9 cellular contexts compared by ENCODE assay signal in genomic region chr4:41257901-41258300, GRCh38. TPM values are rescaled to one million over a fixed set of nuclear protein-coding genes. Genes with fewer than 3 reads are reported as not detected.
DNase-seq lines count a peak whose midpoint lies in the region; ATAC-seq and TF ChIP-seq lines count a peak whose summit lies in the region.
"Had no signal": no experiment of that assay in that cellular context is flagged by ENCODE, and none has a peak within 500 bp of the region (broad histone marks: within the 10 kb centered on the region; RNA-seq: fewer than 3 reads in every experiment).

No MANE protein-coding gene starts in this region.

- H3K27me3 Mint-ChIP-seq in activated CD4-positive, alpha-beta T cell treated with anti-CD3 and anti-CD28 coated beads, Interleukin-2, amount 10 ng/mL, durations not matched to agents 7 days and 5 days: peaks cover 50% of the 10 kb centered on the region
- peaks cover 41% of the 10 kb centered on the region for H3K27me3 Mint-ChIP-seq in activated T-helper 1 cell treated with anti-CD3 and anti-CD28 coated beads, Interleukin-12 subunit alpha, Interleukin-12 subunit beta, Interleukin-2, Interleukin-4 antibody, amounts not matched to agents 30 ng/mL and 10 ng/mL and 1 ng/mL, durations not matched to agents 14 hours and 24 hours and 36 hours (ENCODE audit: insufficient read depth)

- peak overlapping the region; percentile 51 for H3K27ac ChIP-seq in iPS-20b (ENCODE audit: low read length)
- H3K27ac ChIP-seq in body of pancreas: no peak overlapping the region

- intact Hi-C loops in activated T-helper 1 cell treated with anti-CD3 and anti-CD28 coated beads, Interleukin-12 subunit alpha, Interleukin-12 subunit beta, Interleukin-2, Interleukin-4 antibody, amounts not matched to agents 30 ng/mL and 10 ng/mL and 1 ng/mL, durations not matched to agents 14 hours and 24 hours and 36 hours (cut with micrococcal nuclease): loop anchor here (2.0 kb wide), 1 partner anchor 43 kb away; the partner anchor contains the start of gene APBB2
- intact Hi-C loops in body of pancreas (cut with DNase I): no loop called here

- no peak for DNase-seq in activated CD4-positive, alpha-beta T cell treated with anti-CD3 and anti-CD28 coated beads, Interleukin-2, amount 10 ng/mL, durations not matched to agents 7 days and 5 days
- no peak for DNase-seq in activated CD4-positive, alpha-beta T cell treated with anti-CD3 and anti-CD28 coated beads, Interleukin-2, amount 50 U/mL, for 4 hours
- DNase-seq in activated T-helper 1 cell treated with anti-CD3 and anti-CD28 coated beads, Interleukin-12 subunit alpha, Interleukin-12 subunit beta, Interleukin-2, Interleukin-4 antibody, amounts not matched to agents 30 ng/mL and 10 ng/mL and 1 ng/mL, durations not matched to agents 14 hours and 24 hours and 36 hours (ENCODE audit: low spot score): no peak
- DNase-seq in superior temporal gyrus (ENCODE audit: extremely low spot score) (peak; percentile 21), SIG-M5 (lab: John Stamatoyannopoulos, UW) (no peak), body of pancreas (no peak)
- DNase-seq: GF-D8 had no signal

- no peak for TF ChIP-seq POLR2A in body of pancreas (IDR thresholded peaks at IDR 0.05)

- 27 to 30% methylated on average over 11 of the region's 11 CpGs for WGBS in body of pancreas, 2 donors

- no peaks in the 10 kb centered on the region for H3K9me3 Mint-ChIP-seq in activated CD4-positive, alpha-beta T cell treated with anti-CD3 and anti-CD28 coated beads, Interleukin-2, amount 10 ng/mL, durations not matched to agents 7 days and 5 days
- H3K9me3 Mint-ChIP-seq in activated T-helper 1 cell treated with anti-CD3 and anti-CD28 coated beads, Interleukin-12 subunit alpha, Interleukin-12 subunit beta, Interleukin-2, Interleukin-4 antibody, amounts not matched to agents 30 ng/mL and 10 ng/mL and 1 ng/mL, durations not matched to agents 14 hours and 24 hours and 36 hours: no peaks in the 10 kb centered on the region

- H3K4me3 ChIP-seq in iPS-20b (ENCODE audit: low read length) (peak overlapping the region; percentile 97), body of pancreas (no peak overlapping the region)

- H3K9ac ChIP-seq in iPS-20b (ENCODE audit: low read depth, low read length): peak overlapping the region; percentile 93; the same call in 1 of the 2 replicates

- POLR2A ChIA-PET in activated CD4-positive, alpha-beta T cell treated with anti-CD3 and anti-CD28 coated beads, Interleukin-2, amount 10 ng/mL, durations not matched to agents 7 days and 5 days (lab: Charles Lee): no interaction called here

- CTCF ChIA-PET in activated CD4-positive, alpha-beta T cell treated with anti-CD3 and anti-CD28 coated beads, Interleukin-2, amount 10 ng/mL, durations not matched to agents 7 days and 5 days (lab: Charles Lee): interaction anchor here (0.6 kb wide), 1 partner anchor 12 kb away, joined by 3 read pairs; no protein-coding TSS in a partner anchor

- peak overlapping the region; percentile 56 for H3K4me3 Mint-ChIP-seq in activated CD4-positive, alpha-beta T cell treated with anti-CD3 and anti-CD28 coated beads, Interleukin-2, amount 10 ng/mL, durations not matched to agents 7 days and 5 days
- peak overlapping the region; percentile 77 for H3K4me3 Mint-ChIP-seq in activated T-helper 1 cell treated with anti-CD3 and anti-CD28 coated beads, Interleukin-12 subunit alpha, Interleukin-12 subunit beta, Interleukin-2, Interleukin-4 antibody, amounts not matched to agents 30 ng/mL and 10 ng/mL and 1 ng/mL, durations not matched to agents 14 hours and 24 hours and 36 hours

- peaks cover 53% of the 10 kb centered on the region for H3K36me3 ChIP-seq in iPS-20b (ENCODE audit: insufficient read depth, low read depth, low read length)
- no peaks in the 10 kb centered on the region for H3K36me3 ChIP-seq in body of pancreas (replicated peaks in 1 of 2; ENCODE audit: insufficient read depth in 1 of 2, low read depth in 2 of 2)

- peaks cover 1% of the 10 kb centered on the region for H3K36me3 Mint-ChIP-seq in activated CD4-positive, alpha-beta T cell treated with anti-CD3 and anti-CD28 coated beads, Interleukin-2, amount 10 ng/mL, durations not matched to agents 7 days and 5 days (ENCODE audit: low read depth)
- H3K36me3 Mint-ChIP-seq in activated T-helper 1 cell treated with anti-CD3 and anti-CD28 coated beads, Interleukin-12 subunit alpha, Interleukin-12 subunit beta, Interleukin-2, Interleukin-4 antibody, amounts not matched to agents 30 ng/mL and 10 ng/mL and 1 ng/mL, durations not matched to agents 14 hours and 24 hours and 36 hours (ENCODE audit: low read depth): no peaks in the 10 kb centered on the region

- ATAC-seq in GM18520 (IDR thresholded peaks at IDR 0.05; ENCODE audit: unreplicated experiment): no peak
- no peak for ATAC-seq in body of pancreas

- H3K27me3 ChIP-seq in iPS-20b (ENCODE audit: insufficient read depth, low read length) (no peaks in the 10 kb centered on the region), body of pancreas (peaks cover 0 to 17% of the 10 kb centered on the region in 2 donors)

- peaks cover 16% of the 10 kb centered on the region for H3K4me1 Mint-ChIP-seq in activated CD4-positive, alpha-beta T cell treated with anti-CD3 and anti-CD28 coated beads, Interleukin-2, amount 10 ng/mL, durations not matched to agents 7 days and 5 days
- H3K4me1 Mint-ChIP-seq in activated T-helper 1 cell treated with anti-CD3 and anti-CD28 coated beads, Interleukin-12 subunit alpha, Interleukin-12 subunit beta, Interleukin-2, Interleukin-4 antibody, amounts not matched to agents 30 ng/mL and 10 ng/mL and 1 ng/mL, durations not matched to agents 14 hours and 24 hours and 36 hours (ENCODE audit: low read depth): peaks cover 5% of the 10 kb centered on the region

- TF ChIP-seq CTCF in body of pancreas (IDR thresholded peaks at IDR 0.05): no peak

- H3K9me3 ChIP-seq in iPS-20b (ENCODE audit: insufficient read depth, low read depth, low read length) (no peaks in the 10 kb centered on the region), body of pancreas (no peaks in the 10 kb centered on the region)

- no peak overlapping the region for H3K27ac Mint-ChIP-seq in activated CD4-positive, alpha-beta T cell treated with anti-CD3 and anti-CD28 coated beads, Interleukin-2, amount 10 ng/mL, durations not matched to agents 7 days and 5 days
- no peak overlapping the region for H3K27ac Mint-ChIP-seq in activated T-helper 1 cell treated with anti-CD3 and anti-CD28 coated beads, Interleukin-12 subunit alpha, Interleukin-12 subunit beta, Interleukin-2, Interleukin-4 antibody, amounts not matched to agents 30 ng/mL and 10 ng/mL and 1 ng/mL, durations not matched to agents 14 hours and 24 hours and 36 hours

- H3K4me1 ChIP-seq in iPS-20b (ENCODE audit: insufficient read depth, low read length) (peaks cover 17% of the 10 kb centered on the region; the same call in 1 of the 2 replicates), body of pancreas (peaks cover 15% of the 10 kb centered on the region)

RNA-seq across cellular contexts. Expression of gene UCHL1, which starts 1.2 kb away (rescaled TPM):
- not detected for total RNA-seq in activated CD4-positive, alpha-beta T cell treated with anti-CD3 and anti-CD28 coated beads, Interleukin-2, amount 10 ng/mL, durations not matched to agents 7 days and 5 days
- total RNA-seq in activated T-helper 1 cell treated with anti-CD3 and anti-CD28 coated beads, Interleukin-12 subunit alpha, Interleukin-12 subunit beta, Interleukin-2, Interleukin-4 antibody, amounts not matched to agents 30 ng/mL and 10 ng/mL and 1 ng/mL, durations not matched to agents 14 hours and 24 hours and 36 hours: 0.23 and 0.44 TPM in 2 replicates
- 100 to 1,000 TPM in 1 of 2 donors, 10 to 100 TPM in 1; 26.5 to 103 TPM for total RNA-seq in body of pancreas

RNA-seq across cellular contexts. Expression of gene APBB2, which starts 43.6 kb away (rescaled TPM):
- under 1 TPM; 0.45 to 0.62 TPM for total RNA-seq in activated CD4-positive, alpha-beta T cell treated with anti-CD3 and anti-CD28 coated beads, Interleukin-2, amount 10 ng/mL, durations not matched to agents 7 days and 5 days
- 11.0 and 11.3 TPM in 2 replicates for total RNA-seq in activated T-helper 1 cell treated with anti-CD3 and anti-CD28 coated beads, Interleukin-12 subunit alpha, Interleukin-12 subunit beta, Interleukin-2, Interleukin-4 antibody, amounts not matched to agents 30 ng/mL and 10 ng/mL and 1 ng/mL, durations not matched to agents 14 hours and 24 hours and 36 hours
- total RNA-seq in body of pancreas: 10 to 100 TPM; 34.8 to 42.8 TPM

Comparison
In these comparisons a context has a peak if more than half of its experiments do, and no peak if none do; other contexts are left out.
1. RNA of gene UCHL1, which starts 1.2 kb away (total RNA-seq): 26.5 to 103 TPM in body of pancreas; 0.23 to 0.44 TPM in activated T-helper 1 cell treated with anti-CD3 and anti-CD28 coated beads, Interleukin-12 subunit alpha, Interleukin-12 subunit beta, Interleukin-2, Interleukin-4 antibody, amounts not matched to agents 30 ng/mL and 10 ng/mL and 1 ng/mL, durations not matched to agents 14 hours and 24 hours and 36 hours and not detected in activated CD4-positive, alpha-beta T cell treated with anti-CD3 and anti-CD28 coated beads, Interleukin-2, amount 10 ng/mL, durations not matched to agents 7 days and 5 days; every median in the first group is over 10 times any median in the second.